16 cellular contexts compared by ENCODE assay signal in genomic region chr14:93068721-93069120, GRCh38. TPM values are rescaled to one million over a fixed set of nuclear protein-coding genes. Genes with fewer than 3 reads are reported as not detected.
DNase-seq lines count a peak whose midpoint lies in the region; TF ChIP-seq lines count a peak whose summit lies in the region.
"Had no signal": no experiment of that assay in that cellular context is flagged by ENCODE, and none has a peak within 500 bp of the region (broad histone marks: within the 10 kb centered on the region; RNA-seq: fewer than 3 reads in every experiment).

No MANE protein-coding gene starts in this region.

- peaks cover 18 to 30% of the 10 kb centered on the region in 2 experiments; a peak in 3 of 4 replicates for H3K4me1 Mint-ChIP-seq in H9

- no peak overlapping the region for H3K56ac ChIP-seq in H9 (ENCODE audit: insufficient read length, low read depth, low read length)

- TF ChIP-seq EP300 in esophagus muscularis mucosa (IDR thresholded peaks at IDR 0.05): no peak

- no peak overlapping the region for H3T11ph ChIP-seq in H9 (ENCODE audit: low read length)

- peak overlapping the region; percentile 82 to 90 (median 84); a peak in 5 of 7 replicates for H3K27ac Mint-ChIP-seq in H9

- no peak overlapping the region for H3K9ac ChIP-seq in H9 (ENCODE audit: extremely low read depth, insufficient read length, low read length)

- H2BK20ac ChIP-seq in H9 (ENCODE audit: low read depth, low read length, poor library complexity, severe bottlenecking): no peak overlapping the region

- no peak overlapping the region; the same call in 1 of the 2 replicates for H3K14ac ChIP-seq in H9 (ENCODE audit: insufficient read depth, low read length)

- no peaks in the 10 kb centered on the region for H3K9me3 ChIP-seq in H9 (ENCODE audit: control insufficient read depth, low read depth, low read length)
- H3K9me3 ChIP-seq in esophagus muscularis mucosa: no peaks in the 10 kb centered on the region
- H3K9me3 ChIP-seq in osteoblast (ENCODE audit: low read depth, low read length): no peaks in the 10 kb centered on the region
- H3K9me3 ChIP-seq: body of pancreas, thyroid gland had no signal

- no peak overlapping the region for H4K8ac ChIP-seq in H9 (replicated peaks; ENCODE audit: insufficient read length, low read depth, low read length)

- H3K36me3 ChIP-seq in esophagus muscularis mucosa (no peaks in the 10 kb centered on the region), osteoblast (ENCODE audit: insufficient read depth, low read length) (no peaks in the 10 kb centered on the region)
- H3K36me3 ChIP-seq: thyroid gland had no signal

- H3K9me3 Mint-ChIP-seq in H9: no peaks in the 10 kb centered on the region

- H2BK12ac ChIP-seq in H9 (ENCODE audit: insufficient read length, low read depth, low read length): no peak overlapping the region

- no peak overlapping the region for H3K27ac ChIP-seq in H9 (ENCODE audit: insufficient read length, low read depth, low read length)
- H3K27ac ChIP-seq in esophagus muscularis mucosa (replicated peaks in 1 of 4): peak overlapping the region; percentile 80 to 91 (median 86)
- no peak overlapping the region for H3K27ac ChIP-seq in osteoblast (ENCODE audit: low read depth, low read length)
- H3K27ac ChIP-seq: body of pancreas, hepatocyte, thyroid gland had no signal

- intact Hi-C loops in esophagus muscularis mucosa (cut with DNase I): no loop called here

- DNase-seq in H9 (no peak), NCI-H69 (lab: John Stamatoyannopoulos, UW) (peak; percentile 95), esophagus muscularis mucosa (ENCODE audit: extremely low spot score) (no peak), osteoblast (ENCODE audit: insufficient read length, low spot score, missing footprints) (peak; percentile 39), NOMO-1 treated with DMSO at 0.1 percent for 48 hours (lab: John Stamatoyannopoulos, UW; ENCODE audit: unreplicated experiment) (no peak), kidney glomerular epithelial cell (lab: John Stamatoyannopoulos, UW) (no peak)
- DNase-seq in activated effector memory CD4-positive, alpha-beta T cell treated with anti-CD3 and anti-CD28 coated beads, Interleukin-2, amount 50 U/mL, for 16 hours: no peak
- DNase-seq: AML-193; body of pancreas; midbrain; NCI-H1436; NCI-H446 treated with DMSO at 0.1 percent for 48 hours; stimulated activated CD4-positive, alpha-beta T cell treated with anti-CD3 and anti-CD28 coated beads, Interleukin-4, amount 100 ng/mL, for 24 hours; T-helper 9 cell; thyroid gland had no signal

- H3K4ac ChIP-seq in H9 (ENCODE audit: low read depth, low read length): no peak overlapping the region

- H3K4me2 ChIP-seq in H9 (ENCODE audit: insufficient read depth, insufficient read length, low read length): no peak overlapping the region
- no peak overlapping the region for H3K4me2 ChIP-seq in osteoblast (ENCODE audit: insufficient read depth, low read length)
- H3K4me2 ChIP-seq: hepatocyte had no signal

- H3K4me1 ChIP-seq in H9 (ENCODE audit: insufficient read depth, low read length) (no peaks in the 10 kb centered on the region), esophagus muscularis mucosa (peaks cover 41 to 100% (median 95%) of the 10 kb centered on the region in 4 donors), osteoblast (ENCODE audit: insufficient read depth, low read length) (peaks cover 33% of the 10 kb centered on the region)

- H3K79me1 ChIP-seq in H9 (ENCODE audit: insufficient read depth, low read depth, low read length, poor library complexity, severe bottlenecking): peaks cover 2% of the 10 kb centered on the region

- no CpG with 5 or more reads among the region's 8 CpGs for WGBS in H9 (ENCODE audit: extremely low coverage, insufficient read length, low lambda C conversion rate)
- whole genome bisulfite sequencing in esophagus muscularis mucosa: 89% methylated on average over 6 of the region's 8 CpGs

- no peak overlapping the region for H2AFZ ChIP-seq in H9 (ENCODE audit: low read length)
- no peak overlapping the region for H2AFZ ChIP-seq in osteoblast (ENCODE audit: low read length)
- H2AFZ ChIP-seq: hepatocyte had no signal

- no peak overlapping the region for H4K91ac ChIP-seq in H9 (ENCODE audit: insufficient read length, low read depth, low read length)

- H3K18ac ChIP-seq in H9 (ENCODE audit: insufficient read length, low read depth, low read length): no peak overlapping the region

- H3K36me3 Mint-ChIP-seq in H9 (ENCODE audit: insufficient read depth in 1 of 3, low read depth in 3 of 3): peaks cover 0 to 11% (median 2%) of the 10 kb centered on the region in 3 experiments; a peak in 4 of 7 replicates

- peaks cover 2% of the 10 kb centered on the region; the same call in 1 of the 2 replicates for H3K79me2 ChIP-seq in H9 (ENCODE audit: insufficient read depth, low read length)
- no peaks in the 10 kb centered on the region for H3K79me2 ChIP-seq in osteoblast (ENCODE audit: insufficient read depth, low read length)

- H4K20me1 ChIP-seq in H9 (ENCODE audit: control insufficient read depth, insufficient read depth, insufficient read length) (no peaks in the 10 kb centered on the region), osteoblast (ENCODE audit: insufficient read depth, low read length) (peaks cover 9% of the 10 kb centered on the region)

- no peak overlapping the region for H4K5ac ChIP-seq in H9 (ENCODE audit: insufficient read length, low read depth, low read length)

- no peak for TF ChIP-seq POLR2A in esophagus muscularis mucosa (IDR thresholded peaks at IDR 0.05; ENCODE audit: low read depth)

- H2BK15ac ChIP-seq in H9 (ENCODE audit: low read depth, low read length): no peak overlapping the region

- no peak overlapping the region for H2AK5ac ChIP-seq in H9 (ENCODE audit: insufficient read length, low read length)

- H2BK120ac ChIP-seq in H9 (ENCODE audit: low read depth, low read length, poor library complexity, severe bottlenecking): no peak overlapping the region

- H3K4me3 Mint-ChIP-seq in H9: no peak overlapping the region

- no peak overlapping the region for H2BK5ac ChIP-seq in H9 (ENCODE audit: insufficient read length, low read length)

- no peak overlapping the region for H3K4me3 ChIP-seq in esophagus muscularis mucosa
- H3K4me3 ChIP-seq in osteoblast (ENCODE audit: insufficient read depth, low read length): no peak overlapping the region
- H3K4me3 ChIP-seq: body of pancreas, hepatocyte, thyroid gland had no signal

- peaks cover 3% of the 10 kb centered on the region; the same call in 1 of the 2 replicates for H3K27me3 Mint-ChIP-seq in H9 (ENCODE audit: low read depth)

- H3K23ac ChIP-seq in H9 (ENCODE audit: insufficient read length, low read depth, low read length): no peak overlapping the region

- H3K27me3 ChIP-seq in H9 (ENCODE audit: insufficient read depth, low read length): no peaks in the 10 kb centered on the region
- H3K27me3 ChIP-seq in esophagus muscularis mucosa: no peaks in the 10 kb centered on the region
- no peaks in the 10 kb centered on the region for H3K27me3 ChIP-seq in osteoblast (ENCODE audit: insufficient read depth, low read length)
- H3K27me3 ChIP-seq: body of pancreas, hepatocyte, thyroid gland had no signal

- no peak for TF ChIP-seq CTCF in H9 (conservative IDR thresholded peaks at IDR 0.05)
- no peak for TF ChIP-seq CTCF in esophagus muscularis mucosa (IDR thresholded peaks at IDR 0.05)
- no peak for TF ChIP-seq CTCF in osteoblast (IDR thresholded peaks at IDR 0.05; ENCODE audit: extremely low read depth, low read depth, low read length)

- H3K23me2 ChIP-seq in H9 (ENCODE audit: insufficient read length, low read depth, low read length, poor library complexity, severe bottlenecking): no peaks in the 10 kb centered on the region

RNA-seq across cellular contexts. Expression of gene ITPK1, which starts 47.0 kb away (rescaled TPM):
- 89.5 and 92.7 TPM in 2 replicates for total RNA-seq in H9 (2021)
- 100 to 1,000 TPM; 108 to 221 (median 138) TPM for total RNA-seq in esophagus muscularis mucosa
- total RNA-seq in osteoblast: 25.0 and 25.3 TPM in 2 replicates

Comparison
In these comparisons a context has a peak if more than half of its experiments do, and no peak if none do; other contexts are left out.
1. DNase-seq: peak in NCI-H69 (single experiment) and osteoblast (single experiment); none in H9 (single experiment), esophagus muscularis mucosa (single experiment), NOMO-1 treated with DMSO at 0.1 percent for 48 hours (single experiment), kidney glomerular epithelial cell (single experiment) and activated effector memory CD4-positive, alpha-beta T cell treated with anti-CD3 and anti-CD28 coated beads, Interleukin-2, amount 50 U/mL, for 16 hours (single experiment).
2. H3K27ac ChIP-seq: peak in esophagus muscularis mucosa (4 of 4); none in H9 (single experiment) and osteoblast (single experiment).